In the genomic region with DNA sequence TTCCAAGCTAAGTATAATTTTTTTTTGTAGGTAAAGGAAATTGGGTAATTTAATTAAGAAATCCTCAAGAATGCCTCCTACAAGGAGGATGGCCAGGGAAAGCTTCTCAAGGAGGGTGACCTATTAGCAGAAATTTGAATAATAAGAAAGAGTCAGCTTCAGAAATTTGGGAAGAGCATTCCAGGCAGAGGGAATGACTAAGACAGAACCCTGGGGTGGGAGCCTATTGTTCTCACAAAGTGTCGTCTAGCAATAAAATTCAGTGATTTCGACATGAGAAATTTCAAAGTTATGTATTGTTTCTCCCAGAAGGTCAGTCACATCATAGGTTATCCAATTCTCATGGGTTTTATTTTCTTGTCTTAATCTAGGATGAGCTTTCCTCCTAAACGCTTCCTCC, we compare ENCODE assay signal across 27 cellular contexts.
"Had no signal": no experiment of that assay in that cellular context is flagged by ENCODE, and none has a peak within 500 bp of the region (broad histone marks: within the 10 kb centered on the region; RNA-seq: fewer than 3 reads in every experiment).

No MANE protein-coding gene starts in this region.

- ATAC-seq: activated CD4-positive, CD25-positive, alpha-beta regulatory T cell treated with anti-CD3 and anti-CD28 coated beads, Interleukin-2, amount 50 U/mL, for 24 hours; activated CD8-positive, alpha-beta memory T cell treated with anti-CD3 and anti-CD28 coated beads, Interleukin-2, amount 10 ng/mL, durations not matched to agents 7 days and 5 days; activated naive CD8-positive, alpha-beta T cell treated with anti-CD3 and anti-CD28 coated beads, Interleukin-2, amount 50 U/mL, for 24 hours; body of pancreas; left ventricle myocardium superior; right cardiac atrium; T-cell; upper lobe of right lung had no signal

- H3K4me1 ChIP-seq: parathyroid adenoma, thyroid gland, upper lobe of right lung had no signal

- H3K27me3 ChIP-seq: body of pancreas, cardiac muscle cell, thyroid gland, upper lobe of right lung had no signal

- H3K9ac ChIP-seq: parathyroid adenoma had no signal

- H3K4me1 Mint-ChIP-seq: activated CD4-positive, alpha-beta memory T cell treated with anti-CD3 and anti-CD28 coated beads, Interleukin-2, amount 10 ng/mL, durations not matched to agents 7 days and 5 days; activated CD4-positive, alpha-beta T cell treated with anti-CD3 and anti-CD28 coated beads, Interleukin-2, amount 10 ng/mL, durations not matched to agents 24 days and 14 days; activated CD8-positive, alpha-beta memory T cell treated with anti-CD3 and anti-CD28 coated beads, Interleukin-2, amount 10 ng/mL, durations not matched to agents 7 days and 5 days; activated naive CD4-positive, alpha-beta T cell treated with anti-CD3 and anti-CD28 coated beads, Interleukin-2, amount 10 ng/mL, durations not matched to agents 7 days and 5 days; activated naive CD8-positive, alpha-beta T cell treated with anti-CD3 and anti-CD28 coated beads, Interleukin-2, amount 50 U/mL, for 24 hours; memory B cell; nephron progenitor cell; T-cell had no signal

- H3K36me3 ChIP-seq: cardiac muscle cell, thyroid gland, upper lobe of right lung had no signal

- H3K27ac ChIP-seq: body of pancreas, cardiac muscle cell, parathyroid adenoma, thyroid gland, upper lobe of right lung, VCaP had no signal

- H3K27ac Mint-ChIP-seq: activated CD4-positive, alpha-beta memory T cell treated with anti-CD3 and anti-CD28 coated beads, Interleukin-2, amount 10 ng/mL, durations not matched to agents 7 days and 5 days; activated CD4-positive, alpha-beta T cell treated with anti-CD3 and anti-CD28 coated beads, Interleukin-2, amount 10 ng/mL, durations not matched to agents 24 days and 14 days; activated CD8-positive, alpha-beta memory T cell treated with anti-CD3 and anti-CD28 coated beads, Interleukin-2, amount 10 ng/mL, durations not matched to agents 7 days and 5 days; activated naive CD4-positive, alpha-beta T cell treated with anti-CD3 and anti-CD28 coated beads, Interleukin-2, amount 10 ng/mL, durations not matched to agents 7 days and 5 days; activated naive CD8-positive, alpha-beta T cell treated with anti-CD3 and anti-CD28 coated beads, Interleukin-2, amount 50 U/mL, for 24 hours; memory B cell; nephron progenitor cell; stimulated activated naive CD8-positive, alpha-beta T cell treated with anti-CD3 and anti-CD28 coated beads, Interleukin-15, Interleukin-2, amounts not matched to agents 100 ng/mL and 50 ng/mL, for 24 hours; T-cell; T-helper 2 cell treated with Interferon-gamma antibody and Interleukin-4, amounts not matched to agents 5 μg/mL and 100 μg/mL, for 36 hours had no signal

- H3K4me3 Mint-ChIP-seq: activated CD4-positive, alpha-beta memory T cell treated with anti-CD3 and anti-CD28 coated beads, Interleukin-2, amount 10 ng/mL, durations not matched to agents 7 days and 5 days; activated CD4-positive, alpha-beta T cell treated with anti-CD3 and anti-CD28 coated beads, Interleukin-2, amount 10 ng/mL, durations not matched to agents 24 days and 14 days; activated CD8-positive, alpha-beta memory T cell treated with anti-CD3 and anti-CD28 coated beads, Interleukin-2, amount 10 ng/mL, durations not matched to agents 7 days and 5 days; activated naive CD4-positive, alpha-beta T cell treated with anti-CD3 and anti-CD28 coated beads, Interleukin-2, amount 10 ng/mL, durations not matched to agents 7 days and 5 days; activated naive CD8-positive, alpha-beta T cell treated with anti-CD3 and anti-CD28 coated beads, Interleukin-2, amount 50 U/mL, for 24 hours; memory B cell; nephron progenitor cell; stimulated activated naive CD8-positive, alpha-beta T cell treated with anti-CD3 and anti-CD28 coated beads, Interleukin-15, Interleukin-2, amounts not matched to agents 100 ng/mL and 50 ng/mL, for 24 hours; T-cell; T-helper 2 cell treated with Interferon-gamma antibody and Interleukin-4, amounts not matched to agents 5 μg/mL and 100 μg/mL, for 36 hours had no signal

- H3K36me3 Mint-ChIP-seq: activated CD8-positive, alpha-beta memory T cell treated with anti-CD3 and anti-CD28 coated beads, Interleukin-2, amount 10 ng/mL, durations not matched to agents 7 days and 5 days; activated naive CD4-positive, alpha-beta T cell treated with anti-CD3 and anti-CD28 coated beads, Interleukin-2, amount 10 ng/mL, durations not matched to agents 7 days and 5 days; T-cell had no signal

- H3K27me3 Mint-ChIP-seq: activated CD4-positive, alpha-beta memory T cell treated with anti-CD3 and anti-CD28 coated beads, Interleukin-2, amount 10 ng/mL, durations not matched to agents 7 days and 5 days; activated CD4-positive, alpha-beta T cell treated with anti-CD3 and anti-CD28 coated beads, Interleukin-2, amount 10 ng/mL, durations not matched to agents 24 days and 14 days; activated CD8-positive, alpha-beta memory T cell treated with anti-CD3 and anti-CD28 coated beads, Interleukin-2, amount 10 ng/mL, durations not matched to agents 7 days and 5 days; activated naive CD4-positive, alpha-beta T cell treated with anti-CD3 and anti-CD28 coated beads, Interleukin-2, amount 10 ng/mL, durations not matched to agents 7 days and 5 days; activated naive CD8-positive, alpha-beta T cell treated with anti-CD3 and anti-CD28 coated beads, Interleukin-2, amount 50 U/mL, for 24 hours; memory B cell; stimulated activated naive CD8-positive, alpha-beta T cell treated with anti-CD3 and anti-CD28 coated beads, Interleukin-15, Interleukin-2, amounts not matched to agents 100 ng/mL and 50 ng/mL, for 24 hours; T-cell had no signal

- H3K79me2 ChIP-seq: parathyroid adenoma had no signal

- H3K9me3 Mint-ChIP-seq: activated CD4-positive, alpha-beta memory T cell treated with anti-CD3 and anti-CD28 coated beads, Interleukin-2, amount 10 ng/mL, durations not matched to agents 7 days and 5 days; activated naive CD8-positive, alpha-beta T cell treated with anti-CD3 and anti-CD28 coated beads, Interleukin-2, amount 50 U/mL, for 24 hours; nephron progenitor cell had no signal

- H2AFZ ChIP-seq: parathyroid adenoma had no signal

- H3K4me3 ChIP-seq: body of pancreas, cardiac muscle cell, thyroid gland, upper lobe of right lung had no signal

- DNase-seq: activated CD4-positive, alpha-beta memory T cell treated with anti-CD3 and anti-CD28 coated beads, Interleukin-2, amount 10 ng/mL, durations not matched to agents 7 days and 5 days; activated CD4-positive, alpha-beta T cell treated with anti-CD3 and anti-CD28 coated beads, Interleukin-2, amount 10 ng/mL, durations not matched to agents 24 days and 14 days; activated CD8-positive, alpha-beta memory T cell treated with anti-CD3 and anti-CD28 coated beads, Interleukin-2, amount 10 ng/mL, durations not matched to agents 7 days and 5 days; activated effector memory CD4-positive, alpha-beta T cell treated with anti-CD3 and anti-CD28 coated beads, Interleukin-2, amount 50 U/mL, for 16 hours; activated naive CD4-positive, alpha-beta T cell treated with anti-CD3 and anti-CD28 coated beads, Interleukin-2, amount 10 ng/mL, durations not matched to agents 7 days and 5 days; activated naive CD8-positive, alpha-beta T cell treated with anti-CD3 and anti-CD28 coated beads, Interleukin-2, amount 50 U/mL, for 24 hours; activated T-cell treated with anti-CD3 and anti-CD28 coated beads for 4 hours; body of pancreas; cortex of kidney; erythroblast; foreskin melanocyte; left ventricle myocardium superior; nephron progenitor cell; nucleus accumbens; right cardiac atrium; stimulated activated CD4-positive, alpha-beta T cell treated with anti-CD3 and anti-CD28 coated beads, Interleukin-12 subunit alpha, Interleukin-12 subunit beta, amount 100 ng/mL, for 4 hours; substantia nigra; T-cell; thyroid gland; upper lobe of right lung had no signal

- H3K9me3 ChIP-seq: body of pancreas, thyroid gland, upper lobe of right lung had no signal
